In genomic region chr17:42760652-42761581, GRCh38 we compare ENCODE assay signal across 1 cellular context.
A peak's percentile ranks its signal among the peaks of the same experiment; 100 is the strongest.
TF ChIP-seq lines count a peak whose summit lies in the region.

Gene RAMP2 (plus strand): TSS chr17:42761227. CDS start chr17:42761262, 35 bp downstream.

TF ChIP-seq in HepG2, 621 proteins besides CTCF, POLR2A, EP300 and RAD21 (continued from another document and continues in another):
- TF ChIP-seq ZNF354B (CRISPR knock-in tag; IDR thresholded peaks at IDR 0.05): no peak
- TF ChIP-seq ZSCAN29 (CRISPR knock-in tag; conservative IDR thresholded peaks at IDR 0.05): no peak
- peak; percentile 53 for TF ChIP-seq ZNF407 (CRISPR knock-in tag; IDR thresholded peaks at IDR 0.05; ENCODE audit: not compliant biosample characterization)
- 0 out of 2 replicates have a peak, but pooled peaks have one; percentile 11 for TF ChIP-seq ZBTB42 (CRISPR knock-in tag; IDR thresholded peaks at IDR 0.05)
- no peak for TF ChIP-seq TP53 (CRISPR knock-in tag; conservative IDR thresholded peaks at IDR 0.05)
- 0 out of 2 replicates have a peak, but pooled peaks have one; percentile 18 for TF ChIP-seq ADNP (CRISPR knock-in tag; IDR thresholded peaks at IDR 0.05)
- TF ChIP-seq TGIF2 (CRISPR knock-in tag; IDR thresholded peaks at IDR 0.05): 0 out of 2 replicates have a peak, but pooled peaks have one; percentile 53
- no peak for TF ChIP-seq MTA1 (CRISPR knock-in tag; IDR thresholded peaks at IDR 0.05; ENCODE audit: borderline replicate concordance)
- TF ChIP-seq ZNF512B (CRISPR knock-in tag; IDR thresholded peaks at IDR 0.05; ENCODE audit: borderline replicate concordance): no peak
- TF ChIP-seq ZNF576 (CRISPR knock-in tag; IDR thresholded peaks at IDR 0.05): no peak
- TF ChIP-seq AGO1 (IDR thresholded peaks at IDR 0.05; ENCODE audit: low read depth, low read length, poor library complexity, severe bottlenecking): peak; percentile 17
- TF ChIP-seq PRMT3 (CRISPR knock-in tag; IDR thresholded peaks at IDR 0.05; ENCODE audit: borderline replicate concordance, low read depth): no peak
- TF ChIP-seq ZNF605 (CRISPR knock-in tag; IDR thresholded peaks at IDR 0.05): 0 out of 2 replicates have a peak, but pooled peaks have one; percentile 56
- TF ChIP-seq ARID5B (CRISPR knock-in tag; IDR thresholded peaks at IDR 0.05): no peak
- TF ChIP-seq POGK (CRISPR knock-in tag; conservative IDR thresholded peaks at IDR 0.05): peak; percentile 70; the same call in 1 of the 2 replicates
- TF ChIP-seq RXRB (CRISPR knock-in tag; IDR thresholded peaks at IDR 0.05; ENCODE audit: borderline replicate concordance): no peak
- no peak for TF ChIP-seq HDAC2 (CRISPR knock-in tag; IDR thresholded peaks at IDR 0.05)
- peak; percentile 86 for TF ChIP-seq IKZF4 (CRISPR knock-in tag; IDR thresholded peaks at IDR 0.05; ENCODE audit: borderline replicate concordance, low read depth, not compliant biosample characterization)
- TF ChIP-seq FOXP1 (IDR thresholded peaks at IDR 0.05): no peak
- TF ChIP-seq FOXP1 (CRISPR knock-in tag; IDR thresholded peaks at IDR 0.05): no peak
- TF ChIP-seq ZNF225 (CRISPR knock-in tag; IDR thresholded peaks at IDR 0.05): no peak
- peak; percentile 56; the same call in 1 of the 2 replicates for TF ChIP-seq ZIK1 (CRISPR knock-in tag; IDR thresholded peaks at IDR 0.05; ENCODE audit: borderline replicate concordance, low read depth)
- 0 out of 2 replicates have a peak, but pooled peaks have one; percentile 22 for TF ChIP-seq ZNF234 (CRISPR knock-in tag; conservative IDR thresholded peaks at IDR 0.05)
- no peak for TF ChIP-seq ZSCAN20 (CRISPR knock-in tag; IDR thresholded peaks at IDR 0.05; ENCODE audit: borderline replicate concordance)
- no peak for TF ChIP-seq MXI1 (IDR thresholded peaks at IDR 0.05; ENCODE audit: borderline replicate concordance, low read depth, low read length)
- no peak for TF ChIP-seq HMG20B (CRISPR knock-in tag; conservative IDR thresholded peaks at IDR 0.05)
- TF ChIP-seq TSC22D2 (CRISPR knock-in tag; IDR thresholded peaks at IDR 0.05; ENCODE audit: borderline replicate concordance): no peak
- TF ChIP-seq HIVEP1 (CRISPR knock-in tag; IDR thresholded peaks at IDR 0.05): no peak
- TF ChIP-seq EEA1 (CRISPR knock-in tag; IDR thresholded peaks at IDR 0.05; ENCODE audit: borderline replicate concordance): no peak
- peak; percentile 23 for TF ChIP-seq HNRNPLL (IDR thresholded peaks at IDR 0.05; ENCODE audit: low read depth, low read length, poor library complexity, severe bottlenecking)
- peak; percentile 91 for TF ChIP-seq ZNF547 (CRISPR knock-in tag; IDR thresholded peaks at IDR 0.05)
- TF ChIP-seq ZNF550 (CRISPR knock-in tag; IDR thresholded peaks at IDR 0.05; ENCODE audit: borderline replicate concordance): no peak
- no peak for TF ChIP-seq ZNF609 (CRISPR knock-in tag; IDR thresholded peaks at IDR 0.05; ENCODE audit: borderline replicate concordance)
- no peak for TF ChIP-seq NCOA5 (CRISPR knock-in tag; IDR thresholded peaks at IDR 0.05)
- TF ChIP-seq SPEN (CRISPR knock-in tag; IDR thresholded peaks at IDR 0.05; ENCODE audit: low read depth): peak; percentile 63
- no peak for TF ChIP-seq CBFB (CRISPR knock-in tag; IDR thresholded peaks at IDR 0.05)
- TF ChIP-seq CHCHD3 (CRISPR knock-in tag; IDR thresholded peaks at IDR 0.05): peak; percentile 32; the same call in 1 of the 2 replicates
- peak; percentile 73; the same call in 1 of the 2 replicates for TF ChIP-seq ZFP36L1 (CRISPR knock-in tag; IDR thresholded peaks at IDR 0.05)
